In the genomic region with DNA sequence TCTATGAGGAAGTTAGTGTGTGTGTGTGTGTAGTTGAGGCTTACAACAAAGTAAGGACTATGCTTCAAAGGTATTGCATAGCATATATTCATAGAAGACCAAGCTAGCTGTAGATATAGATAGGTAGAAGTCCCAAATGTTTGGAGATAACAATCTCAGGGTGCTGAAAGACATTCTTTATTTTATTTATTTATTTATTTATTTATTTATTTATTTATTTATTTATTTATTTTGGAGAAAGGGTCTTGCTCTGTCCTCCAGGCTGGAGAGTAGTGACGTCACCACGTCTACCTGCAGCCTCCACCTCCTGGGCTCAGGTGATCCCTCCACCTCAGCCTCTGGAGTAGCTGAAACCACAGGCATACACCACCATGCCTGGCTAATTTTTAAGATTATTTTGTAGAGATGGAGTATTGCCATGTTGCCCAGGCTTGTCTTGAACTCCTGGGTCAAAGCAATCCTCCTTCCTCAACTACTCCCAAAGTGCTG, we compare ENCODE assay signal across 1 cellular context.
A peak's percentile ranks its signal among the peaks of the same experiment; 100 is the strongest.
TF ChIP-seq lines count a peak whose summit lies in the region.

No MANE protein-coding gene starts in this region.

TF ChIP-seq in HEK293, 187 proteins besides CTCF, POLR2A, EP300 and RAD21 (continued from another document):
- no peak for TF ChIP-seq FEZF1 (tag by site-specific recombination; IDR thresholded peaks at IDR 0.05)
- no peak for TF ChIP-seq ZNF37A (tag by site-specific recombination; IDR thresholded peaks at IDR 0.05)
- no peak for TF ChIP-seq ZSCAN5A (tag by site-specific recombination; IDR thresholded peaks at IDR 0.05)
- peak; percentile 58 for TF ChIP-seq ZNF426 (tag by site-specific recombination; IDR thresholded peaks at IDR 0.05)
